In genomic region chr19:6383188-6383587, GRCh38 we compare ENCODE assay signal across 1 cellular context.
TF ChIP-seq lines count a peak whose summit lies in the region.

No MANE protein-coding gene starts in this region.

TF ChIP-seq in IMR-90, 13 proteins besides CTCF, POLR2A, EP300 and RAD21:
- TF ChIP-seq MAZ (IDR thresholded peaks at IDR 0.05; ENCODE audit: borderline replicate concordance, low read depth, low read length) = no peak
- TF ChIP-seq BHLHE40 (IDR thresholded peaks at IDR 0.05; ENCODE audit: low read depth, low read length) = no peak
- no peak for TF ChIP-seq MAFK (IDR thresholded peaks at IDR 0.05; ENCODE audit: low read depth, low read length)
- no peak for TF ChIP-seq NFE2L2 (IDR thresholded peaks at IDR 0.05; ENCODE audit: low read depth, low read length)
- no peak for TF ChIP-seq USF2 (IDR thresholded peaks at IDR 0.05; ENCODE audit: low read depth, low read length)
- no peak for TF ChIP-seq FOS (IDR thresholded peaks at IDR 0.05; ENCODE audit: low read depth, low read length)
- TF ChIP-seq ELK1 (IDR thresholded peaks at IDR 0.05; ENCODE audit: borderline replicate concordance, low read depth, low read length) = no peak
- TF ChIP-seq RFX5 (IDR thresholded peaks at IDR 0.05; ENCODE audit: low read depth, low read length) = no peak
- TF ChIP-seq CHD1 (IDR thresholded peaks at IDR 0.05; ENCODE audit: low read depth, low read length) = no peak
- no peak for TF ChIP-seq SMC3 (IDR thresholded peaks at IDR 0.05; ENCODE audit: low read depth, low read length)
- TF ChIP-seq RCOR1 (IDR thresholded peaks at IDR 0.05; ENCODE audit: insufficient replicate concordance, low read length) = no peak
- no peak for TF ChIP-seq MXI1 (IDR thresholded peaks at IDR 0.05; ENCODE audit: borderline replicate concordance, low read depth, low read length)
- no peak for TF ChIP-seq CEBPB (IDR thresholded peaks at IDR 0.05; ENCODE audit: low read depth, low read length)
